ENCODE assay signal across 8 cellular contexts in the genomic region with DNA sequence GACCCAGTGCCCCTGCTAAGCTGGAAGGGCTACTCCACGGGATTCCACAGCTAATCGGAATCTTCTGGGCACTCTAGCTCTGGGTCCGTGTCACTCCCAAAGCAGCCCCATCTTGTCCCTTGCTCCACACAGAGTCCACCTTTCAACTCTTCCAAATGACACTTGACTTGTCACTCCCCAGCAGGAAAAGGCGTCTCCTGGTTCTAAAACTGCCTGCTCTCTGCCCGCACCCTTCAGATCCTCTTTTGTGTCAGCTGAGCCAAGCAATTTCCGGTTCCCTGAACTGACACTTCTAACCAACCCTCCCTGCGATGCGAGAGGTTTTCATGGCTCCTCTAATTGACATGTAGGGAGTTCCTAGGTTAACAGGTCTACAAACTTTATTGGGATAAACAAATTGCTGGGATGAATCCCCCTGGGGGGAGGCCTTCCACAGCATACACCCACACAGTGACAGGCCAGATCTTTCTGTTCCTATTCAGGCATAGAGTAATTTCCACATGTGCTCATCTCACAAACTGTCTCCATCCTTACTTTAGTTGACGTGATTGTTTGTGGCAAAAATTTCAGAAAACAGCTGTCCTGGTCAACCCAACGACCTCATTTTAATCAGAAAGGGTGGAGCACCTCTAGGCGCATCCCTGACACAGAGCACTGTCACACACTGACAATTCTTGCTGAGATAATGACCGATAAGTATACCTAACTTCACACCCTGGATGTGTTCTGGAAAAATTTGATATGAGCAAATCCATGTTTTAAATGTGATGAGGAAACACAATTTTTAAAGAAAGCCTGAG.
DNase-seq lines count a peak whose midpoint lies in the region; ATAC-seq lines count a peak whose summit lies in the region.

No MANE protein-coding gene starts in this region.

- no peaks in the 10 kb centered on the region for H3K9me3 ChIP-seq in CD4-positive, CD25-positive, alpha-beta regulatory T cell (ENCODE audit: control insufficient read depth in 2 of 2, low read length in 2 of 2)

- H3K36me3 ChIP-seq in CD4-positive, CD25-positive, alpha-beta regulatory T cell (ENCODE audit: control insufficient read depth, insufficient read depth, low read length): no peaks in the 10 kb centered on the region

- no peaks in the 10 kb centered on the region for H3K27me3 Mint-ChIP-seq in CD4-positive, CD25-positive, alpha-beta regulatory T cell
- no peaks in the 10 kb centered on the region for H3K27me3 Mint-ChIP-seq in activated naive CD4-positive, alpha-beta T cell treated with anti-CD3 and anti-CD28 coated beads for 36 hours (ENCODE audit: low read depth)
- no peaks in the 10 kb centered on the region for H3K27me3 Mint-ChIP-seq in stimulated activated naive CD8-positive, alpha-beta T cell treated with anti-CD3 and anti-CD28 coated beads, Interleukin-15, amount 100 ng/mL, for 72 hours

- no peaks in the 10 kb centered on the region for H3K9me3 Mint-ChIP-seq in CD4-positive, CD25-positive, alpha-beta regulatory T cell
- H3K9me3 Mint-ChIP-seq in activated naive CD4-positive, alpha-beta T cell treated with anti-CD3 and anti-CD28 coated beads for 36 hours: no peaks in the 10 kb centered on the region
- H3K9me3 Mint-ChIP-seq in stimulated activated naive CD8-positive, alpha-beta T cell treated with anti-CD3 and anti-CD28 coated beads, Interleukin-15, amount 100 ng/mL, for 72 hours: no peaks in the 10 kb centered on the region

- CTCF ChIA-PET in activated naive CD4-positive, alpha-beta T cell treated with anti-CD3 and anti-CD28 coated beads for 36 hours (lab: Charles Lee): interaction anchor here (0.8 to 2.2 kb wide), 2 partner anchors 14 to 58 kb away, joined by 5 to 6 read pairs; no protein-coding TSS in a partner anchor

- peak overlapping the region; percentile 45 for H3K4me3 ChIP-seq in CD4-positive, CD25-positive, alpha-beta regulatory T cell (ENCODE audit: low read depth, low read length)

- intact Hi-C loops in activated naive CD4-positive, alpha-beta T cell treated with anti-CD3 and anti-CD28 coated beads for 36 hours (cut with micrococcal nuclease): loop anchor here (1.0 to 2.0 kb wide), 2 partner anchors 16 to 168 kb away; no protein-coding TSS in a partner anchor

- peak overlapping the region; percentile 48 to 79 (median 56) for H3K4me3 Mint-ChIP-seq in CD4-positive, CD25-positive, alpha-beta regulatory T cell
- H3K4me3 Mint-ChIP-seq in activated naive CD4-positive, alpha-beta T cell treated with anti-CD3 and anti-CD28 coated beads for 36 hours: peak overlapping the region; percentile 29
- peak overlapping the region; percentile 55 to 66 for H3K4me3 Mint-ChIP-seq in stimulated activated naive CD8-positive, alpha-beta T cell treated with anti-CD3 and anti-CD28 coated beads, Interleukin-15, amount 100 ng/mL, for 72 hours

- peaks cover 42% of the 10 kb centered on the region for H3K4me1 ChIP-seq in CD4-positive, CD25-positive, alpha-beta regulatory T cell (ENCODE audit: control insufficient read depth, insufficient read depth, low read length, poor library complexity, severe bottlenecking)

- ATAC-seq in CD4-positive, CD25-positive, alpha-beta regulatory T cell (ENCODE audit: low read depth in 2 of 2): peak; percentile 75 to 79
- peak; percentile 81 for ATAC-seq in stimulated activated naive CD8-positive, alpha-beta T cell treated with anti-CD3 and anti-CD28 coated beads, Interleukin-15, amount 100 ng/mL, for 72 hours
- ATAC-seq in GM18502 (IDR thresholded peaks at IDR 0.05; ENCODE audit: poor library complexity, unreplicated experiment) (no peak), GM21737 (IDR thresholded peaks at IDR 0.05; ENCODE audit: unreplicated experiment) (no peak)

- H3K27me3 ChIP-seq in CD4-positive, CD25-positive, alpha-beta regulatory T cell (ENCODE audit: control insufficient read depth, insufficient read depth, low read length): no peaks in the 10 kb centered on the region
- H3K27me3 ChIP-seq in layer of hippocampus (ENCODE audit: control insufficient read depth, insufficient read depth, low read length): no peaks in the 10 kb centered on the region

- peaks cover 35 to 83% (median 56%) of the 10 kb centered on the region in 4 donors for H3K4me1 Mint-ChIP-seq in CD4-positive, CD25-positive, alpha-beta regulatory T cell
- peaks cover 83% of the 10 kb centered on the region for H3K4me1 Mint-ChIP-seq in activated naive CD4-positive, alpha-beta T cell treated with anti-CD3 and anti-CD28 coated beads for 36 hours (ENCODE audit: low read depth)
- H3K4me1 Mint-ChIP-seq in stimulated activated naive CD8-positive, alpha-beta T cell treated with anti-CD3 and anti-CD28 coated beads, Interleukin-15, amount 100 ng/mL, for 72 hours: peaks cover 90% of the 10 kb centered on the region

- H3K27ac Mint-ChIP-seq in CD4-positive, CD25-positive, alpha-beta regulatory T cell: peak overlapping the region in 2 of 3 donors; percentile 67 to 89
- H3K27ac Mint-ChIP-seq in activated naive CD4-positive, alpha-beta T cell treated with anti-CD3 and anti-CD28 coated beads for 36 hours: peak overlapping the region; percentile 56
- H3K27ac Mint-ChIP-seq in stimulated activated naive CD8-positive, alpha-beta T cell treated with anti-CD3 and anti-CD28 coated beads, Interleukin-15, amount 100 ng/mL, for 72 hours: peak overlapping the region in 1 of 2 donors; percentile 52

- peak in 1 of 3 donors; percentile 81 for DNase-seq in CD4-positive, CD25-positive, alpha-beta regulatory T cell
- DNase-seq in LHCN-M2 (ENCODE audit: low read depth) (peak; percentile 56), DMS79 (lab: John Stamatoyannopoulos, UW) (no peak)
- DNase-seq in activated naive CD4-positive, alpha-beta T cell treated with anti-CD3 and anti-CD28 coated beads for 36 hours: peak; percentile 82
- DNase-seq in stimulated activated naive CD8-positive, alpha-beta T cell treated with anti-CD3 and anti-CD28 coated beads, Interleukin-15, amount 100 ng/mL, for 72 hours: peak in 1 of 2 donors; percentile 38

- H3K27ac ChIP-seq in CD4-positive, CD25-positive, alpha-beta regulatory T cell (ENCODE audit: insufficient read depth, low read length, poor library complexity, severe bottlenecking): no peak overlapping the region
- peak overlapping the region; percentile 14 for H3K27ac ChIP-seq in layer of hippocampus (ENCODE audit: low read depth, low read length)

- peaks cover 12% of the 10 kb centered on the region for H3K36me3 Mint-ChIP-seq in CD4-positive, CD25-positive, alpha-beta regulatory T cell
- H3K36me3 Mint-ChIP-seq in activated naive CD4-positive, alpha-beta T cell treated with anti-CD3 and anti-CD28 coated beads for 36 hours (ENCODE audit: low read depth): no peaks in the 10 kb centered on the region

Comparison
In these comparisons a context has a peak if more than half of its experiments do, and no peak if none do; other contexts are left out.
1. ATAC-seq: peak in CD4-positive, CD25-positive, alpha-beta regulatory T cell (2 of 2) and stimulated activated naive CD8-positive, alpha-beta T cell treated with anti-CD3 and anti-CD28 coated beads, Interleukin-15, amount 100 ng/mL, for 72 hours (single experiment); none in GM18502 (single experiment) and GM21737 (single experiment).
2. Peak in every context shown above with its lines, with median percentiles within 50 percentile points of each other: H3K4me3 Mint-ChIP-seq.